ENCODE assay signal across 11 cellular contexts in genomic region chr1:38500352-38500751, GRCh38.
A peak's percentile ranks its signal among the peaks of the same experiment; 100 is the strongest.
DNase-seq lines count a peak whose midpoint lies in the region; ATAC-seq and TF ChIP-seq lines count a peak whose summit lies in the region.
"Had no signal": no experiment of that assay in that cellular context is flagged by ENCODE, and none has a peak within 500 bp of the region (broad histone marks: within the 10 kb centered on the region; RNA-seq: fewer than 3 reads in every experiment).

No MANE protein-coding gene starts in this region.

- H3K4me1 ChIP-seq in mammary epithelial cell (ENCODE audit: insufficient read depth, low read length) (no peaks in the 10 kb centered on the region), Peyer's patch (no peaks in the 10 kb centered on the region)
- H3K4me1 ChIP-seq: body of pancreas had no signal

- H3K27ac Mint-ChIP-seq in CD14-positive monocyte (no peak overlapping the region), mesothelial cell of epicardium (no peak overlapping the region)
- H3K27ac Mint-ChIP-seq: stimulated activated naive B cell treated with anti-CD40 and anti-IgM and Interleukin-4, amounts not matched to agents 10 μg/mL and 1 μg/mL and 100 μg/mL, for 72 hours had no signal

- H3K4me3 ChIP-seq in HFF-Myc (replicated peaks; ENCODE audit: low read depth, low read length), result no peak overlapping the region
- no peak overlapping the region for H3K4me3 ChIP-seq in mammary epithelial cell (replicated peaks in 1 of 3; ENCODE audit: insufficient read depth in 1 of 3, low read depth in 2 of 3, low read length in 3 of 3)
- H3K4me3 ChIP-seq in Peyer's patch, result no peak overlapping the region
- H3K4me3 ChIP-seq: body of pancreas had no signal

- in situ Hi-C loops in mammary epithelial cell (cut with MboI; ENCODE audit: low sequenced_read_pairs in 2 of 2), result no loop called here

- no TSS peak for BruUV-seq in mammary epithelial cell (replicated peaks; lab: Mats Ljungman, UMichigan)

- dilution Hi-C loops in mammary epithelial cell (cut with HindIII; ENCODE audit: low sequenced_read_pairs), result no loop called here

- no peak overlapping the region for H2AFZ ChIP-seq in mammary epithelial cell (ENCODE audit: low read depth, low read length)

- no peak overlapping the region for H3K4me3 Mint-ChIP-seq in CD14-positive monocyte
- no peak overlapping the region for H3K4me3 Mint-ChIP-seq in mesothelial cell of epicardium
- H3K4me3 Mint-ChIP-seq: stimulated activated naive B cell treated with anti-CD40 and anti-IgM and Interleukin-4, amounts not matched to agents 10 μg/mL and 1 μg/mL and 100 μg/mL, for 72 hours had no signal

- WGBS in mammary epithelial cell (ENCODE audit: low coverage, missing lambda C conversion rate), result 74% methylated on average over 2 of the region's 2 CpGs

- H3K36me3 Mint-ChIP-seq in CD14-positive monocyte (no peaks in the 10 kb centered on the region), mesothelial cell of epicardium (no peaks in the 10 kb centered on the region)
- H3K36me3 Mint-ChIP-seq: stimulated activated naive B cell treated with anti-CD40 and anti-IgM and Interleukin-4, amounts not matched to agents 10 μg/mL and 1 μg/mL and 100 μg/mL, for 72 hours had no signal

- no peak for ATAC-seq in GM19035 (IDR thresholded peaks at IDR 0.05; ENCODE audit: unreplicated experiment)
- ATAC-seq in stimulated activated naive CD8-positive, alpha-beta T cell treated with anti-CD3 and anti-CD28 coated beads, Interleukin-15, Interleukin-2, amounts not matched to agents 100 U/mL and 50 U/mL, for 24 hours, result no peak
- ATAC-seq: body of pancreas; stimulated activated naive B cell treated with anti-CD40 and anti-IgM and Interleukin-4, amounts not matched to agents 10 μg/mL and 1 μg/mL and 100 μg/mL, for 72 hours had no signal

- no peak overlapping the region for H3K4me2 ChIP-seq in mammary epithelial cell (ENCODE audit: insufficient read depth, low read depth, low read length)

- TF ChIP-seq CTCF in CD14-positive monocyte (IDR thresholded peaks at IDR 0.05) (peak; percentile 18), HFF-Myc (IDR thresholded peaks at IDR 0.05; ENCODE audit: low read depth, low read length, missing control alignments) (peak; percentile 33), mammary epithelial cell (conservative IDR thresholded peaks at IDR 0.05 in 1 of 2, IDR thresholded peaks at IDR 0.05 in 1 of 2; ENCODE audit: extremely low read depth in 1 of 2, insufficient read depth in 1 of 2, low read depth in 1 of 2, low read length in 2 of 2) (peak; percentile 48 to 60), mesothelial cell of epicardium (IDR thresholded peaks at IDR 0.05; ENCODE audit: unreplicated experiment) (peak; percentile 54), Peyer's patch (IDR thresholded peaks at IDR 0.05) (peak in 3 of 6 experiments; percentile 10 to 32 (median 15))

- TF ChIP-seq POLR2A in Peyer's patch (IDR thresholded peaks at IDR 0.05), result no peak

- H3K9ac ChIP-seq in mammary epithelial cell (ENCODE audit: insufficient read depth, low read length), result no peak overlapping the region

- no peaks in the 10 kb centered on the region for H4K20me1 ChIP-seq in mammary epithelial cell (ENCODE audit: insufficient read depth, low read length)

- H3K9me3 Mint-ChIP-seq in CD14-positive monocyte (peaks cover 0 to 2% (median 0%) of the 10 kb centered on the region in 7 donors), mesothelial cell of epicardium (no peaks in the 10 kb centered on the region)
- H3K9me3 Mint-ChIP-seq: stimulated activated naive B cell treated with anti-CD40 and anti-IgM and Interleukin-4, amounts not matched to agents 10 μg/mL and 1 μg/mL and 100 μg/mL, for 72 hours had no signal

- intact Hi-C loops in CD14-positive monocyte (cut with micrococcal nuclease), result no loop called here
- intact Hi-C loops in mammary epithelial cell (cut with micrococcal nuclease), result loop anchor here (10.0 kb wide), 1 partner anchor 476 kb away; no protein-coding TSS in a partner anchor

- H3K27ac ChIP-seq in mammary epithelial cell (ENCODE audit: insufficient read depth, low read depth, low read length), result no peak overlapping the region
- no peak overlapping the region for H3K27ac ChIP-seq in Peyer's patch
- H3K27ac ChIP-seq: body of pancreas had no signal

- H3K27me3 Mint-ChIP-seq in CD14-positive monocyte (ENCODE audit: low read depth in 3 of 3) (peaks cover 2 to 6% (median 5%) of the 10 kb centered on the region in 3 donors), mesothelial cell of epicardium (ENCODE audit: low read depth) (peaks cover 96% of the 10 kb centered on the region)

- CTCF ChIA-PET in mammary epithelial cell (lab: Charles Lee; ENCODE audit: low non-redundant PET), result no interaction called here

- H3K36me3 ChIP-seq in mammary epithelial cell (ENCODE audit: insufficient read depth, low read length) (no peaks in the 10 kb centered on the region), Peyer's patch (no peaks in the 10 kb centered on the region)

- H3K9me3 ChIP-seq in mammary epithelial cell (replicated peaks; ENCODE audit: insufficient read depth, low read length), result no peaks in the 10 kb centered on the region
- no peaks in the 10 kb centered on the region for H3K9me3 ChIP-seq in Peyer's patch
- H3K9me3 ChIP-seq: body of pancreas had no signal

- no peaks in the 10 kb centered on the region for H3K27me3 ChIP-seq in mammary epithelial cell (ENCODE audit: insufficient read depth, low read length)
- H3K27me3 ChIP-seq in Peyer's patch, result no peaks in the 10 kb centered on the region
- H3K27me3 ChIP-seq: body of pancreas had no signal

- H3K4me1 Mint-ChIP-seq in CD14-positive monocyte, result peaks cover 35% of the 10 kb centered on the region
- no peaks in the 10 kb centered on the region for H3K4me1 Mint-ChIP-seq in mesothelial cell of epicardium

- DNase-seq in CD14-positive monocyte (ENCODE audit: low spot score) (no peak), HFF-Myc (ENCODE audit: extremely low read depth, low read depth) (no peak), mammary epithelial cell (no peak), mesothelial cell of epicardium (ENCODE audit: low spot score in 2 of 2, unreplicated experiment in 2 of 2) (no peak), Peyer's patch (no peak)
- no peak for DNase-seq in stimulated activated naive CD8-positive, alpha-beta T cell treated with anti-CD3 and anti-CD28 coated beads, Interleukin-15, Interleukin-2, amounts not matched to agents 100 U/mL and 50 U/mL, for 24 hours
- DNase-seq in stimulated activated CD4-positive, alpha-beta T cell treated with anti-CD3 and anti-CD28 coated beads, Interleukin-2, amount 100 ng/mL, for 48 hours, result no peak
- DNase-seq: body of pancreas; head of caudate nucleus; stimulated activated naive B cell treated with anti-CD40 and anti-IgM and Interleukin-4, amounts not matched to agents 10 μg/mL and 1 μg/mL and 100 μg/mL, for 72 hours had no signal

- no peaks in the 10 kb centered on the region for H3K79me2 ChIP-seq in mammary epithelial cell (ENCODE audit: insufficient read depth, low read length)
